14 cellular contexts compared by ENCODE assay signal in the genomic region with DNA sequence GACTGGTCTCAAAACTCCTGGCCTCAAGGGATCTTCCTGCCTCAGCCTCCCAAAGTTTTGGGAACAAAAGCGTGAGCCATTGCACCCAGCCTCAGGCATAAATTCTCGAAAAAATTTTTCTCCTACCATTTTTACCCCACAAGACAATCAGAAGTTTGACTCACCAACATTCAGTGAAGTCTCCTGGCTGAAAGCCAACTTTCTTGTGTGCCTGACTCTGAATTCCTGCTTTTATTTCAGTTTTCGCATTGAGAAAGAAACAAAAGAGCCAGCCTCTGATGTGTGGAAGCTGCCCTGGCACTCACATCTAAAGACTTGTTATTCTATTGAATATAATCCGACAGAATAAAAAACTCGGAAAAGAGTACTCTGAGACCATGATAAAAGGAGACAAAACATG.
A peak's percentile ranks its signal among the peaks of the same experiment; 100 is the strongest.
DNase-seq lines count a peak whose midpoint lies in the region; ATAC-seq, FAIRE-seq and TF ChIP-seq lines count a peak whose summit lies in the region.
"Had no signal": no experiment of that assay in that cellular context is flagged by ENCODE, and none has a peak within 500 bp of the region (broad histone marks: within the 10 kb centered on the region; RNA-seq: fewer than 3 reads in every experiment).

No MANE protein-coding gene starts in this region.

- H3K4me3 ChIP-seq in fibroblast of the aortic adventitia (ENCODE audit: low read depth, low read length) (no peak overlapping the region), heart right ventricle (no peak overlapping the region)
- H3K4me3 ChIP-seq: lung, vagina had no signal

- H3K36me3 ChIP-seq in heart right ventricle, result no peaks in the 10 kb centered on the region
- H3K36me3 ChIP-seq: vagina had no signal

- no peaks in the 10 kb centered on the region for H3K9me3 ChIP-seq in heart right ventricle
- H3K9me3 ChIP-seq: vagina had no signal

- in situ Hi-C loops in SK-MEL-5 (cut with HindIII; ENCODE audit: low pct_unique_long_range_greater_than_20kb, low sequenced_read_pairs), result no loop called here

- H3K27me3 ChIP-seq in heart right ventricle, result no peaks in the 10 kb centered on the region
- H3K27me3 ChIP-seq: vagina had no signal

- intact Hi-C loops in heart right ventricle (cut with DNase I), result no loop called here

- no peak for DNase-seq in H54 (ENCODE audit: insufficient read length, low spot score)
- DNase-seq in SK-MEL-5 (ENCODE audit: low read depth, low spot score), result peak; percentile 93
- peak; percentile 38 for DNase-seq in fibroblast of the aortic adventitia (ENCODE audit: low read depth)
- peak; percentile 17 for DNase-seq in non-pigmented ciliary epithelial cell (ENCODE audit: low read depth)
- DNase-seq in NCI-H1417 treated with DMSO at 0.1 percent for 48 hours (lab: John Stamatoyannopoulos, UW), result no peak
- no peak for DNase-seq in heart right ventricle
- DNase-seq: erythroblast, NCI-H1694 had no signal

- H3K4me1 ChIP-seq in heart right ventricle, result no peaks in the 10 kb centered on the region
- H3K4me1 ChIP-seq: vagina had no signal

- FAIRE-seq in H54 (lab: Jason Lieb, UNC), result peak; percentile 33

- TF ChIP-seq CTCF in fibroblast of the aortic adventitia (IDR thresholded peaks at IDR 0.05; ENCODE audit: insufficient read depth, low read length) (no peak), heart right ventricle (IDR thresholded peaks at IDR 0.05) (no peak)

- TF ChIP-seq POLR2A in H54 (IDR thresholded peaks at IDR 0.05; ENCODE audit: low read depth, low read length), result no peak

- 71 to 86% methylated on average over 5 of the region's 5 CpGs for WGBS in heart right ventricle, 2 donors

- ATAC-seq in HG02798 (IDR thresholded peaks at IDR 0.05; ENCODE audit: poor library complexity, unreplicated experiment) (no peak), heart right ventricle (no peak), GM18858 (IDR thresholded peaks at IDR 0.05; ENCODE audit: unreplicated experiment) (no peak)
- ATAC-seq: Panc1, sciatic nerve had no signal

- H3K27ac ChIP-seq in heart right ventricle, result no peak overlapping the region
- H3K27ac ChIP-seq: vagina had no signal

Comparison
In these comparisons a context has a peak if more than half of its experiments do, and no peak if none do; other contexts are left out.
1. DNase-seq: peak in SK-MEL-5 (single experiment), fibroblast of the aortic adventitia (single experiment) and non-pigmented ciliary epithelial cell (single experiment); none in H54 (single experiment), NCI-H1417 treated with DMSO at 0.1 percent for 48 hours (single experiment) and heart right ventricle (0 of 2).